24 cellular contexts compared by ENCODE assay signal in the genomic region with DNA sequence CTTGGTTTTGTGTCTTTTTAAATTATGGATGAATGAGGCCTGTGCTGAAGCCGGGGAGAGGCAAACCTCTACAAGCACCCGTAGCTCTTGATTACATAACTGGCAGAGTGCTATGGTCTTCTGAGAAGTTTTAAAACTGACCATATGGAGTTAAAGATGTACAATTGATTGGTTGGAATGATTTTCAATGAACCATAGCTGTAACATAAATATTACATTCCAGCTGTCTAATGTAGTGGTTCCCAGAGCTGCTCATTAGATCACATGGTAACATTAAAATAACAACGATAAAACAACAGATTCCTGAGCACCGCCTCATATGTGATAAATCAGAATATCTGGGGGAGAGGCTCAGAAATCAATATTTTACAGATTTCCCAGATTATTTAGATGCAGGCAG.
A peak's percentile ranks its signal among the peaks of the same experiment; 100 is the strongest.
DNase-seq lines count a peak whose midpoint lies in the region; ATAC-seq and TF ChIP-seq lines count a peak whose summit lies in the region.
"Had no signal": no experiment of that assay in that cellular context is flagged by ENCODE, and none has a peak within 500 bp of the region (broad histone marks: within the 10 kb centered on the region; RNA-seq: fewer than 3 reads in every experiment).

No MANE protein-coding gene starts in this region.

- in situ Hi-C loops in ACHN (cut with HindIII; ENCODE audit: low pct_ligation_motif_present, low pct_unique_long_range_greater_than_20kb, low sequenced_read_pairs) = no loop called here

- no peak overlapping the region for H3K4me3 ChIP-seq in adipocyte (ENCODE audit: low read length)
- no peak overlapping the region for H3K4me3 ChIP-seq in fibroblast of pulmonary artery (replicated peaks; ENCODE audit: low read depth, low read length)
- H3K4me3 ChIP-seq in osteoblast (ENCODE audit: insufficient read depth, low read length) = no peak overlapping the region
- H3K4me3 ChIP-seq: gastrocnemius medialis, GM12878, upper lobe of right lung had no signal

- H3K4me1 ChIP-seq in adipocyte (ENCODE audit: control insufficient read depth, insufficient read depth, low read length) = peaks cover 67% of the 10 kb centered on the region
- peaks cover 52% of the 10 kb centered on the region for H3K4me1 ChIP-seq in osteoblast (ENCODE audit: insufficient read depth, low read length)

- ATAC-seq in GM21619 (IDR thresholded peaks at IDR 0.05; ENCODE audit: unreplicated experiment) = no peak
- ATAC-seq in activated CD8-positive, alpha-beta T cell treated with anti-CD3 and anti-CD28 coated beads, Interleukin-2, amount 10 ng/mL, durations not matched to agents 7 days and 5 days = no peak
- ATAC-seq: gastrocnemius medialis; GM12878; HCT116; left lobe of liver; sciatic nerve; stimulated activated naive B cell treated with anti-CD40 and anti-IgM and Interleukin-4, amounts not matched to agents 10 μg/mL and 1 μg/mL and 100 μg/mL, for 72 hours; upper lobe of right lung had no signal

- H2AFZ ChIP-seq in osteoblast (ENCODE audit: low read length) = peak overlapping the region; percentile 16

- H4K20me1 ChIP-seq in osteoblast (ENCODE audit: insufficient read depth, low read length) = no peaks in the 10 kb centered on the region

- no peak overlapping the region for H3K27ac Mint-ChIP-seq in progenitor cell of endocrine pancreas
- no peak overlapping the region for H3K27ac Mint-ChIP-seq in activated CD8-positive, alpha-beta T cell treated with anti-CD3 and anti-CD28 coated beads, Interleukin-2, amount 10 ng/mL, durations not matched to agents 7 days and 5 days
- H3K27ac Mint-ChIP-seq: stimulated activated naive B cell treated with anti-CD40 and anti-IgM and Interleukin-4, amounts not matched to agents 10 μg/mL and 1 μg/mL and 100 μg/mL, for 72 hours; T-helper 1 cell treated with Interleukin-12 subunit alpha and Interleukin-12 subunit beta and Interleukin-4 antibody, amounts not matched to agents 30 μg/mL and 1 μg/mL, for 36 hours had no signal

- H3K9me3 ChIP-seq in adipocyte (ENCODE audit: control insufficient read depth, low read length) (no peaks in the 10 kb centered on the region), osteoblast (ENCODE audit: low read depth, low read length) (no peaks in the 10 kb centered on the region)
- H3K9me3 ChIP-seq: gastrocnemius medialis, upper lobe of right lung had no signal

- peak overlapping the region; percentile 60 for H3K27ac ChIP-seq in osteoblast (ENCODE audit: low read depth, low read length)
- H3K27ac ChIP-seq: gastrocnemius medialis, upper lobe of right lung, VCaP had no signal

- no peaks in the 10 kb centered on the region for H3K36me3 ChIP-seq in adipocyte (ENCODE audit: control insufficient read depth, insufficient read depth, low read length, severe bottlenecking)
- H3K36me3 ChIP-seq in osteoblast (ENCODE audit: insufficient read depth, low read length) = no peaks in the 10 kb centered on the region
- H3K36me3 ChIP-seq: gastrocnemius medialis, upper lobe of right lung had no signal

- H3K9ac ChIP-seq in adipocyte (ENCODE audit: low read length) = no peak overlapping the region

- peaks cover 27% of the 10 kb centered on the region for H3K4me1 Mint-ChIP-seq in progenitor cell of endocrine pancreas (ENCODE audit: low read depth)
- H3K4me1 Mint-ChIP-seq in activated CD8-positive, alpha-beta T cell treated with anti-CD3 and anti-CD28 coated beads, Interleukin-2, amount 10 ng/mL, durations not matched to agents 7 days and 5 days (ENCODE audit: low read depth) = peaks cover 8% of the 10 kb centered on the region

- no peaks in the 10 kb centered on the region for H3K27me3 ChIP-seq in adipocyte (replicated peaks; ENCODE audit: control insufficient read depth, insufficient read depth, low read length)
- H3K27me3 ChIP-seq in osteoblast (ENCODE audit: insufficient read depth, low read length) = no peaks in the 10 kb centered on the region
- H3K27me3 ChIP-seq: gastrocnemius medialis, upper lobe of right lung had no signal

- H3K79me2 ChIP-seq in osteoblast (ENCODE audit: insufficient read depth, low read length) = no peaks in the 10 kb centered on the region

- no peaks in the 10 kb centered on the region for H3K36me3 Mint-ChIP-seq in progenitor cell of endocrine pancreas (ENCODE audit: insufficient read depth)
- H3K36me3 Mint-ChIP-seq in activated CD8-positive, alpha-beta T cell treated with anti-CD3 and anti-CD28 coated beads, Interleukin-2, amount 10 ng/mL, durations not matched to agents 7 days and 5 days (ENCODE audit: low read depth) = no peaks in the 10 kb centered on the region
- H3K36me3 Mint-ChIP-seq: stimulated activated naive B cell treated with anti-CD40 and anti-IgM and Interleukin-4, amounts not matched to agents 10 μg/mL and 1 μg/mL and 100 μg/mL, for 72 hours had no signal

- no peak overlapping the region for H3K4me3 Mint-ChIP-seq in progenitor cell of endocrine pancreas (ENCODE audit: low read depth)
- H3K4me3 Mint-ChIP-seq in activated CD8-positive, alpha-beta T cell treated with anti-CD3 and anti-CD28 coated beads, Interleukin-2, amount 10 ng/mL, durations not matched to agents 7 days and 5 days = no peak overlapping the region
- H3K4me3 Mint-ChIP-seq: stimulated activated naive B cell treated with anti-CD40 and anti-IgM and Interleukin-4, amounts not matched to agents 10 μg/mL and 1 μg/mL and 100 μg/mL, for 72 hours; T-helper 1 cell treated with Interleukin-12 subunit alpha and Interleukin-12 subunit beta and Interleukin-4 antibody, amounts not matched to agents 30 μg/mL and 1 μg/mL, for 36 hours had no signal

- no peaks in the 10 kb centered on the region for H3K9me3 Mint-ChIP-seq in progenitor cell of endocrine pancreas (ENCODE audit: low read depth)
- no peaks in the 10 kb centered on the region for H3K9me3 Mint-ChIP-seq in activated CD8-positive, alpha-beta T cell treated with anti-CD3 and anti-CD28 coated beads, Interleukin-2, amount 10 ng/mL, durations not matched to agents 7 days and 5 days (ENCODE audit: insufficient read depth)
- H3K9me3 Mint-ChIP-seq: stimulated activated naive B cell treated with anti-CD40 and anti-IgM and Interleukin-4, amounts not matched to agents 10 μg/mL and 1 μg/mL and 100 μg/mL, for 72 hours; T-helper 1 cell treated with Interleukin-12 subunit alpha and Interleukin-12 subunit beta and Interleukin-4 antibody, amounts not matched to agents 30 μg/mL and 1 μg/mL, for 36 hours had no signal

- H3K4me2 ChIP-seq in osteoblast (ENCODE audit: insufficient read depth, low read length) = no peak overlapping the region

- no peaks in the 10 kb centered on the region for H3K27me3 Mint-ChIP-seq in progenitor cell of endocrine pancreas
- no peaks in the 10 kb centered on the region for H3K27me3 Mint-ChIP-seq in activated CD8-positive, alpha-beta T cell treated with anti-CD3 and anti-CD28 coated beads, Interleukin-2, amount 10 ng/mL, durations not matched to agents 7 days and 5 days (ENCODE audit: low read depth)
- H3K27me3 Mint-ChIP-seq: stimulated activated naive B cell treated with anti-CD40 and anti-IgM and Interleukin-4, amounts not matched to agents 10 μg/mL and 1 μg/mL and 100 μg/mL, for 72 hours had no signal

- POLR2A ChIA-PET in activated CD8-positive, alpha-beta T cell treated with anti-CD3 and anti-CD28 coated beads, Interleukin-2, amount 10 ng/mL, durations not matched to agents 7 days and 5 days (lab: Charles Lee) = no interaction called here

- TF ChIP-seq CTCF in fibroblast of pulmonary artery (IDR thresholded peaks at IDR 0.05; ENCODE audit: low read length, missing control alignments) (no peak), osteoblast (IDR thresholded peaks at IDR 0.05; ENCODE audit: extremely low read depth, low read depth, low read length) (no peak), progenitor cell of endocrine pancreas (IDR thresholded peaks at IDR 0.05; ENCODE audit: unreplicated experiment) (no peak)

- CTCF ChIA-PET in activated CD8-positive, alpha-beta T cell treated with anti-CD3 and anti-CD28 coated beads, Interleukin-2, amount 10 ng/mL, durations not matched to agents 7 days and 5 days (lab: Charles Lee) = interaction anchor here (1.4 kb wide), 1 partner anchor 116 kb away, joined by 4 read pairs; no protein-coding TSS in a partner anchor

- DNase-seq in ACHN = peak; percentile 31
- DNase-seq in adipocyte (ENCODE audit: low read depth) = peak; percentile 83
- peak; percentile 52 for DNase-seq in fibroblast of pulmonary artery (ENCODE audit: low read depth)
- DNase-seq in osteoblast (ENCODE audit: insufficient read length, low spot score, missing footprints) = no peak
- no peak for DNase-seq in GF-D8 (lab: John Stamatoyannopoulos, UW)
- no peak for DNase-seq in progenitor cell of endocrine pancreas (ENCODE audit: low spot score, unreplicated experiment)
- no peak for DNase-seq in activated CD8-positive, alpha-beta T cell treated with anti-CD3 and anti-CD28 coated beads, Interleukin-2, amount 10 ng/mL, durations not matched to agents 7 days and 5 days
- DNase-seq: activated T-cell treated with anti-CD3 and anti-CD28 coated beads for 4 hours; C1 segment of cervical spinal cord; gastrocnemius medialis; NCI-H146; NCI-H774; nucleus accumbens; OCI-M1; SHP77 treated with DMSO at 0.1 percent for 48 hours; stimulated activated naive B cell treated with anti-CD40 and anti-IgM and Interleukin-4, amounts not matched to agents 10 μg/mL and 1 μg/mL and 100 μg/mL, for 72 hours; upper lobe of right lung had no signal

Comparison
In these comparisons a context has a peak if more than half of its experiments do, and no peak if none do; other contexts are left out.
1. DNase-seq: peak in ACHN (single experiment), adipocyte (single experiment) and fibroblast of pulmonary artery (single experiment); none in osteoblast (single experiment), GF-D8 (single experiment), progenitor cell of endocrine pancreas (single experiment) and activated CD8-positive, alpha-beta T cell treated with anti-CD3 and anti-CD28 coated beads, Interleukin-2, amount 10 ng/mL, durations not matched to agents 7 days and 5 days (single experiment).